In genomic region chr5:1633605-1634336, GRCh38 we compare ENCODE assay signal across 8 cellular contexts.
DNase-seq lines count a peak whose midpoint lies in the region; ATAC-seq and TF ChIP-seq lines count a peak whose summit lies in the region.

No MANE protein-coding gene starts in this region.

- TF ChIP-seq POLR2A in Raji (IDR thresholded peaks at IDR 0.05; ENCODE audit: insufficient read depth, low read depth, low read length), result peak; percentile 95

- no peaks in the 10 kb centered on the region for H3K36me3 Mint-ChIP-seq in IgD-negative memory B cell

- H3K27ac Mint-ChIP-seq in IgD-negative memory B cell, result peak overlapping the region; percentile 92 to 96 (median 96)

- peak overlapping the region; percentile 93 to 99 (median 96) for H3K4me3 Mint-ChIP-seq in IgD-negative memory B cell

- no peaks in the 10 kb centered on the region for H3K27me3 Mint-ChIP-seq in IgD-negative memory B cell

- peak; percentile 97 for ATAC-seq in GM21528 (IDR thresholded peaks at IDR 0.05; ENCODE audit: low FRiP score, unreplicated experiment)

- peaks cover 7 to 28% (median 12%) of the 10 kb centered on the region in 3 donors for H3K4me1 Mint-ChIP-seq in IgD-negative memory B cell

- DNase-seq in DMS153 treated with DMSO at 0.1 percent for 48 hours (lab: John Stamatoyannopoulos, UW; ENCODE audit: unreplicated experiment) (peak; percentile 78), globus pallidus (ENCODE audit: low spot score) (peak; percentile 73), nucleus accumbens (lab: John Stamatoyannopoulos, UW) (peak in 54 of 56 donors; percentile 30 to 86 (median 69)), superior temporal gyrus (ENCODE audit: extremely low spot score) (peak; percentile 79)
- peak; percentile 74 for DNase-seq in activated naive CD4-positive, alpha-beta T cell treated with Interleukin-2 at 50 U/mL for 16 hours

- no peaks in the 10 kb centered on the region for H3K9me3 Mint-ChIP-seq in IgD-negative memory B cell

Comparison
In these comparisons a context has a peak if more than half of its experiments do, and no peak if none do; other contexts are left out.
1. Peak in every context shown above with its lines: DNase-seq and ATAC-seq.